ENCODE assay signal across 8 cellular contexts in genomic region chr17:74282274-74282586, GRCh38. TPM values are rescaled to one million over a fixed set of nuclear protein-coding genes. Genes with fewer than 3 reads are reported as not detected.
"Had no signal": no experiment of that assay in that cellular context is flagged by ENCODE, and none has a peak within 500 bp of the region (broad histone marks: within the 10 kb centered on the region; RNA-seq: fewer than 3 reads in every experiment).

No MANE protein-coding gene starts in this region.

RNA-seq across cellular contexts. Expression of gene DNAI2, which starts 8.2 kb away (rescaled TPM):
- total RNA-seq: chondrocyte, dermis blood vessel endothelial cell, mesenteric fat pad, sciatic nerve, SJCRH30, smooth muscle cell, subcutaneous adipose tissue, ureter had no signal
- polyA plus RNA-seq: smooth muscle cell had no signal

RNA-seq across cellular contexts. Expression of gene KIF19, which starts 43.8 kb away (rescaled TPM):
- total RNA-seq: chondrocyte, SJCRH30, smooth muscle cell had no signal
- polyA plus RNA-seq: smooth muscle cell had no signal
